ENCODE assay signal across 9 cellular contexts in the genomic region with DNA sequence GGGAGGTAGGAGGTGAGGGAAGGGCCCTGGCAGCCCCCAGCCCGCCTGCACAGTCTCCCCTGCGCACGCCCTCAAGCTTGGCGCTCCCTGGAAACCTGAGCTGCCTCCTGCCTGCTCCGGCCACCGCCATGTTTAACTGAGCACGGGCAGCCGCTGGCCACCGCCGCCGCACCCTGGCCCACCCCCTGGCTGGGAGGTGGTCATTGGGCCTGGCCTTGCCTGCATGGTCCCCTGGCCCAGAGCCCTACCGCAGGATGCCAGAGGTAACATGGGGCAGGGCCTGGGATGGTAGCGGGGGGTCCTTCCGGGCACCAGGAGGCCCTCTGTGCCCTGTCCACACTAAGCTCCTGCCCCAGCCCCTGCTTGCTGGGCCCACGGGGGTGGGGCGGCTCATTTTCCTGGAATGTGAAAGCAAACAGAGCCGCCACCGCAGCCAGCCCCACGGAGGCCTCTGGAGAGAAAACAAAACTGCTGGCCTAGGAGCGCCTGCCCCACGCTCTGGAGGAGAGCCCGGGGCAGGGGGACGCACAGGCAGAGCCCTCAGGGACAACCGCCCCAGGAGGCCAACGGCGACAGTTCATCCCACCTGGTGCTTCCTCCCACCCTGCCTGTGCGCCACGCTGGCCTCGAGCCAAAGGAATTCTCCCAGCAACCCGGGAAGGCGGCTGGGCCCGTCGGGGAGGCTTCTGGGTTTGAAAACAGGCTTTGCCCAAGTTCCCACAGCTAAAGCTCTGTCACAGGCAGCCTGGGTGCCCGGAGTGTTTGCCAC. TPM values are rescaled to one million over a fixed set of nuclear protein-coding genes. Genes with fewer than 3 reads are reported as not detected.
DNase-seq lines count a peak whose midpoint lies in the region; ATAC-seq and TF ChIP-seq lines count a peak whose summit lies in the region.
"Had no signal": no experiment of that assay in that cellular context is flagged by ENCODE, and none has a peak within 500 bp of the region (broad histone marks: within the 10 kb centered on the region; RNA-seq: fewer than 3 reads in every experiment).

No MANE protein-coding gene starts in this region.

- H3K27me3 ChIP-seq in NT2/D1 (ENCODE audit: insufficient read depth, insufficient read length) (no peaks in the 10 kb centered on the region), psoas muscle (ENCODE audit: insufficient read depth in 3 of 3, low read length in 2 of 3) (no peaks in the 10 kb centered on the region), foreskin keratinocyte (no peaks in the 10 kb centered on the region)

- H3K36me3 ChIP-seq in NT2/D1 (ENCODE audit: insufficient read depth, insufficient read length, low read length), result peaks cover 37% of the 10 kb centered on the region
- peaks cover 0 to 7% of the 10 kb centered on the region in 2 donors for H3K36me3 ChIP-seq in psoas muscle (ENCODE audit: insufficient read depth in 1 of 2, low read depth in 1 of 2)

- TF ChIP-seq CTCF in fibroblast of pulmonary artery (IDR thresholded peaks at IDR 0.05; ENCODE audit: low read length, missing control alignments), result no peak
- no peak for TF ChIP-seq CTCF in psoas muscle (IDR thresholded peaks at IDR 0.05)
- no peak for TF ChIP-seq CTCF in foreskin keratinocyte (conservative IDR thresholded peaks at IDR 0.05)
- TF ChIP-seq CTCF in GM20000 (IDR thresholded peaks at IDR 0.05; ENCODE audit: extremely low read depth, missing control alignments), result no peak

- peaks cover 55% of the 10 kb centered on the region for H3K4me1 ChIP-seq in NT2/D1 (ENCODE audit: insufficient read depth, insufficient read length)
- peaks cover 12% of the 10 kb centered on the region for H3K4me1 ChIP-seq in psoas muscle
- peaks cover 8% of the 10 kb centered on the region for H3K4me1 ChIP-seq in foreskin keratinocyte

- H3K4me3 ChIP-seq in NT2/D1 (ENCODE audit: insufficient read length, low read depth), result no peak overlapping the region
- no peak overlapping the region for H3K4me3 ChIP-seq in fibroblast of pulmonary artery (replicated peaks; ENCODE audit: low read depth, low read length)
- H3K4me3 ChIP-seq in psoas muscle, result peak overlapping the region; percentile 53
- H3K4me3 ChIP-seq: PC-9 had no signal

- DNase-seq in Daoy (ENCODE audit: low read depth) (peak; percentile 88), NT2/D1 (ENCODE audit: low read depth, low spot score) (no peak), fibroblast of pulmonary artery (ENCODE audit: low read depth) (peak; percentile 65), psoas muscle (peak in 1 of 2 donors; percentile 76), midbrain (lab: John Stamatoyannopoulos, UW) (no peak), foreskin keratinocyte (no peak), GM20000 (ENCODE audit: low spot score) (no peak)
- DNase-seq in activated CD4-positive, CD25-positive, alpha-beta regulatory T cell (lab: John Stamatoyannopoulos, UW), result no peak

- intact Hi-C loops in psoas muscle (cut with DNase I), result no loop called here

- ATAC-seq in psoas muscle, result peak in 1 of 4 donors; percentile 5
- no peak for ATAC-seq in foreskin keratinocyte

- peak overlapping the region; percentile 50 for H3K9ac ChIP-seq in NT2/D1 (ENCODE audit: insufficient read length, low read depth)

- H3K27ac ChIP-seq in psoas muscle (peak overlapping the region; percentile 64), foreskin keratinocyte (no peak overlapping the region)
- H3K27ac ChIP-seq: PC-9 had no signal

- H3K9me3 ChIP-seq in NT2/D1 (ENCODE audit: insufficient read depth, low read length) (no peaks in the 10 kb centered on the region), psoas muscle (no peaks in the 10 kb centered on the region)

- whole genome bisulfite sequencing in psoas muscle, 3 donors, result 48 to 51% (median 50%) methylated on average over 30 to 34 of the region's 34 CpGs

RNA-seq across cellular contexts. Expression of a gene that starts 8.9 kb away (rescaled TPM):
- 38.1 and 41.8 TPM in 2 replicates for total RNA-seq in Daoy (2014; rRNA removed; shearing (Covaris generic))
- total RNA-seq in psoas muscle, result 100 to 1,000 TPM in 1 of 4 donors, 10 to 100 TPM in 3; 61.6 to 156 (median 90.4) TPM
- 10 to 100 TPM; 76.4 to 90.8 (median 86.2) TPM for polyA plus RNA-seq in psoas muscle
- 12.8 and 14.7 TPM in 2 replicates for total RNA-seq in foreskin keratinocyte
- 21.5 and 25.7 TPM in 2 replicates for polyA plus RNA-seq in foreskin keratinocyte

RNA-seq across cellular contexts. Expression of a gene that starts 12.0 kb away (rescaled TPM):
- total RNA-seq in Daoy (2014; rRNA removed; shearing (Covaris generic)), result 29.3 and 39.4 TPM in 2 replicates
- total RNA-seq in psoas muscle (10 to 100 TPM in 1 of 4 donors, 1 to 10 TPM in 3; 3.1 to 11.9 (median 4.8) TPM), foreskin keratinocyte (33.6 and 35.3 TPM in 2 replicates)
- polyA plus RNA-seq in psoas muscle (10 to 100 TPM in 2 of 3 donors, 1 to 10 TPM in 1; 8.0 to 17.7 (median 16.8) TPM), foreskin keratinocyte (39.0 and 41.6 TPM in 2 replicates)

RNA-seq across cellular contexts. Expression of a gene that starts 12.2 kb away (rescaled TPM):
- 31.4 and 34.1 TPM in 2 replicates for total RNA-seq in Daoy (2014; rRNA removed; shearing (Covaris generic))
- total RNA-seq in psoas muscle (10 to 100 TPM; 60.8 to 89.9 (median 73.8) TPM), foreskin keratinocyte (34.0 and 40.7 TPM in 2 replicates)
- polyA plus RNA-seq in psoas muscle (10 to 100 TPM; 27.8 to 43.0 (median 29.7) TPM), foreskin keratinocyte (25.6 and 28.8 TPM in 2 replicates)

RNA-seq across cellular contexts. Expression of a gene that starts 16.0 kb away (rescaled TPM):
- 0.46 and 1.5 TPM in 2 replicates for total RNA-seq in Daoy (2014; rRNA removed; shearing (Covaris generic))
- total RNA-seq in psoas muscle (under 1 TPM in 1 of 4 donors, not detected in 3; 0.66 TPM), foreskin keratinocyte (0.60 and 0.78 TPM in 2 replicates)
- polyA plus RNA-seq in psoas muscle (under 1 TPM in 2 of 3 donors, not detected in 1; 0.14 to 0.43 TPM), foreskin keratinocyte (1.9 and 2.0 TPM in 2 replicates)

RNA-seq across cellular contexts. Expression of a gene that starts 26.0 kb away (rescaled TPM):
- 19.8 and 21.6 TPM in 2 replicates for total RNA-seq in Daoy (2014; rRNA removed; shearing (Covaris generic))
- total RNA-seq in psoas muscle (10 to 100 TPM; 27.4 to 46.6 (median 44.8) TPM), foreskin keratinocyte (58.5 and 67.3 TPM in 2 replicates)
- polyA plus RNA-seq in psoas muscle (10 to 100 TPM; 35.6 to 58.8 (median 51.9) TPM), foreskin keratinocyte (52.3 and 60.4 TPM in 2 replicates)

Comparison
In these comparisons a context has a peak if more than half of its experiments do, and no peak if none do; other contexts are left out.
1. DNase-seq: peak in Daoy (single experiment) and fibroblast of pulmonary artery (single experiment); none in NT2/D1 (single experiment), midbrain (single experiment), activated CD4-positive, CD25-positive, alpha-beta regulatory T cell (0 of 4), foreskin keratinocyte (0 of 2) and GM20000 (single experiment).